Comparison of ENCODE assay signal across 9 cellular contexts in genomic region chr5:64766934-64767333, GRCh38. TPM values are rescaled to one million over a fixed set of nuclear protein-coding genes. Genes with fewer than 3 reads are reported as not detected.
DNase-seq lines count a peak whose midpoint lies in the region; ATAC-seq, FAIRE-seq and TF ChIP-seq lines count a peak whose summit lies in the region.
"Had no signal": no experiment of that assay in that cellular context is flagged by ENCODE, and none has a peak within 500 bp of the region (broad histone marks: within the 10 kb centered on the region; RNA-seq: fewer than 3 reads in every experiment).

No MANE protein-coding gene starts in this region.

- TF ChIP-seq POLR2A in K562 (conservative IDR thresholded peaks at IDR 0.05): no peak

- H3K27ac ChIP-seq in HUES6 (ENCODE audit: low read depth, low read length) (no peak overlapping the region), K562 (ENCODE audit: extremely low read depth, low read depth, low read length) (no peak overlapping the region), muscle layer of duodenum (ENCODE audit: low read length) (no peak overlapping the region)

- FAIRE-seq in K562 (lab: Jason Lieb, UNC): no peak

- POLR2A ChIA-PET in K562 (lab: Yijun Ruan, JAX): interaction anchor here (0.7 to 2.6 kb wide), 5 partner anchors 8 to 113 kb away, joined by 3 to 11 read pairs (median 6); no protein-coding TSS in a partner anchor

- peaks cover 85% of the 10 kb centered on the region for H3K79me2 ChIP-seq in K562 (ENCODE audit: control insufficient read depth, insufficient read depth, low read length)

- no peaks in the 10 kb centered on the region for H3K27me3 ChIP-seq in HUES6 (ENCODE audit: control insufficient read depth, insufficient read depth, low read length)
- no peaks in the 10 kb centered on the region for H3K27me3 ChIP-seq in K562 (ENCODE audit: control insufficient read depth in 2 of 2, insufficient read depth in 2 of 2, low read length in 2 of 2)
- H3K27me3 ChIP-seq in muscle layer of duodenum (ENCODE audit: low read depth, low read length): no peaks in the 10 kb centered on the region

- intact Hi-C loops in K562 (cut with micrococcal nuclease): loop anchor here (5.0 kb wide), 1 partner anchor 85 kb away; no protein-coding TSS in a partner anchor

- peak; percentile 34 to 38 for DNase-seq in AML-193 (lab: John Stamatoyannopoulos, UW)
- DNase-seq in K562 (ENCODE audit: extremely low read depth in 1 of 4, low spot score in 3 of 4): no peak
- no peak for DNase-seq in SW 1271 (lab: John Stamatoyannopoulos, UW)
- DNase-seq: activated CD8-positive, alpha-beta memory T cell treated with anti-CD3 and anti-CD28 coated beads for 24 hours had no signal

- H3K36me3 ChIP-seq in HUES6 (ENCODE audit: control insufficient read depth, insufficient read depth, low read length): peaks cover 35% of the 10 kb centered on the region
- H3K36me3 ChIP-seq in K562 (ENCODE audit: control insufficient read depth, insufficient read depth, low read length): peaks cover 35% of the 10 kb centered on the region
- H3K36me3 ChIP-seq in muscle layer of duodenum (ENCODE audit: control insufficient read depth in 1 of 2, insufficient read depth in 2 of 2, low read length in 2 of 2): peaks cover 0 to 6% of the 10 kb centered on the region in 2 donors

- in situ Hi-C loops in K562 (cut with MboI): no loop called here

- H3K4me1 ChIP-seq in HUES6 (ENCODE audit: control insufficient read depth, insufficient read depth, low read length) (peaks cover 11% of the 10 kb centered on the region), K562 (replicated peaks in 1 of 2; ENCODE audit: control insufficient read depth in 2 of 2, insufficient read depth in 2 of 2, low read length in 2 of 2) (peaks cover 0 to 14% of the 10 kb centered on the region in 2 experiments; a peak in 3 of 5 replicates), muscle layer of duodenum (ENCODE audit: control insufficient read depth in 1 of 2, insufficient read depth in 2 of 2, low read length in 2 of 2) (peaks cover 33 to 38% of the 10 kb centered on the region in 2 donors)

- H2AFZ ChIP-seq in K562 (ENCODE audit: low read depth, low read length): no peak overlapping the region

- BruUV-seq in K562 (replicated peaks; lab: Mats Ljungman, UMichigan): no TSS peak

- 50% methylated on average over 2 of the region's 2 CpGs for WGBS in K562 (ENCODE audit: insufficient coverage, low coverage, missing lambda C conversion rate)

- no peak for TF ChIP-seq RAD21 in K562 (CRISPR knock-in tag; conservative IDR thresholded peaks at IDR 0.05 in 1 of 2, IDR thresholded peaks at IDR 0.05 in 1 of 2)

- no peak for TF ChIP-seq CTCF in K562 (IDR thresholded peaks at IDR 0.05 in 2 of 3, conservative IDR thresholded peaks at IDR 0.05 in 1 of 3; ENCODE audit: insufficient read depth in 2 of 3, low read depth in 1 of 3, low read length in 3 of 3)

- no peaks in the 10 kb centered on the region for H4K20me1 ChIP-seq in K562 (replicated peaks; ENCODE audit: control insufficient read depth, insufficient read depth, low read length)

- no peak for TF ChIP-seq EP300 in K562 (IDR thresholded peaks at IDR 0.05; ENCODE audit: low read length)

- no peaks in the 10 kb centered on the region for H3K9me1 ChIP-seq in K562 (ENCODE audit: control insufficient read depth, insufficient read depth, low read length)

- CTCF ChIA-PET in K562 (lab: Yijun Ruan, JAX; ENCODE audit: low intra/inter-chr PET ratio): no interaction called here

- ATAC-seq in K562: no peak
- no peak for ATAC-seq in GM21515 (IDR thresholded peaks at IDR 0.05; ENCODE audit: unreplicated experiment)
- no peak for ATAC-seq in GM18858 (IDR thresholded peaks at IDR 0.05; ENCODE audit: unreplicated experiment)
- no peak for ATAC-seq in HG02588 (IDR thresholded peaks at IDR 0.05; ENCODE audit: unreplicated experiment)

- H3K9me3 ChIP-seq in HUES6 (ENCODE audit: control insufficient read depth, insufficient read depth, low read depth, low read length) (no peaks in the 10 kb centered on the region), K562 (replicated peaks; ENCODE audit: control insufficient read depth, insufficient read depth, low read depth, low read length) (no peaks in the 10 kb centered on the region), muscle layer of duodenum (ENCODE audit: control insufficient read depth in 1 of 2, low read length in 2 of 2) (no peaks in the 10 kb centered on the region)

- peak overlapping the region; percentile 93 for H3K4me3 ChIP-seq in HUES6 (ENCODE audit: low read depth, low read length)
- H3K4me3 ChIP-seq in K562: peak overlapping the region; percentile 79; the same call in 1 of the 2 replicates
- peak overlapping the region; percentile 98 to 99 for H3K4me3 ChIP-seq in muscle layer of duodenum (ENCODE audit: low read depth in 1 of 2, low read length in 2 of 2)

- H3K9ac ChIP-seq in HUES6 (ENCODE audit: low read length): peak overlapping the region; percentile 94
- H3K9ac ChIP-seq in K562 (ENCODE audit: insufficient read depth in 1 of 2, low read depth in 2 of 2, low read length in 2 of 2): peak overlapping the region in 1 of 2 experiments; percentile 97; a peak in 2 of 4 replicates

- peak overlapping the region; percentile 93 for H3K4me2 ChIP-seq in K562 (ENCODE audit: insufficient read depth, low read length)

TF ChIP-seq in K562, 482 proteins besides CTCF, POLR2A, EP300 and RAD21:
- TF ChIP-seq HOXB6 (CRISPR knock-in tag; IDR thresholded peaks at IDR 0.05; ENCODE audit: borderline replicate concordance) (no peak), DEAF1 (CRISPR knock-in tag; IDR thresholded peaks at IDR 0.05) (no peak), SPI1 (IDR thresholded peaks at IDR 0.05; ENCODE audit: borderline replicate concordance, low read depth, low read length) (peak; percentile 45; the same call in 1 of the 2 replicates), GATAD2B (IDR thresholded peaks at IDR 0.05; ENCODE audit: borderline replicate concordance) (no peak), BDP1 (IDR thresholded peaks at IDR 0.05; ENCODE audit: insufficient read depth, insufficient read length) (no peak)

RNA-seq across cellular contexts. Expression of gene SREK1IP1, which starts 1.6 kb away (rescaled TPM):
- total RNA-seq in K562 (2011; cell fraction: chromatin; rRNA removed; ENCODE audit: low replicate concordance): 2.3 and 5.4 TPM in 2 replicates
- total RNA-seq in K562 (2011; cell fraction: nucleolus; rRNA removed): 2.8 TPM in 2 replicates
- 3.8 and 8.7 TPM in 2 replicates for total RNA-seq in K562 (2011; cell fraction: nucleoplasm; rRNA removed)
- total RNA-seq in K562 (2014; rRNA removed): 6.9 and 8.2 TPM in 2 replicates
- total RNA-seq in K562 (2014; rRNA removed; fragmentation: Illumina TruSeq; extraction: Trizol): 21.7 and 23.7 TPM in 2 replicates
- 19.2 and 21.3 TPM in 2 replicates for total RNA-seq in K562 (2015; rRNA removed; fragmentation: Illumina TruSeq; extraction: Trizol)
- total RNA-seq in K562 (2021): 27.3 and 27.7 TPM in 2 replicates
- polyA plus RNA-seq in K562 (2011; rRNA removed): 6.4 and 9.8 TPM in 2 replicates
- 4.1 and 5.3 TPM in 2 replicates for polyA plus RNA-seq in K562 (2011; cell fraction: cytosol; rRNA removed)
- polyA plus RNA-seq in K562 (2011; cell fraction: nucleus; rRNA removed): 2.1 and 2.8 TPM in 2 replicates
- 8.1 and 21.0 TPM in 2 replicates for polyA plus RNA-seq in K562 (2012)
- 23.0 and 23.9 TPM in 2 replicates for polyA plus RNA-seq in K562 (2014; fragmentation: Illumina TruSeq; extraction: Trizol)
- polyA plus RNA-seq in K562 (2014; fragmentation: Nextera tagmentation; extraction: Ambion mirVana): 10 to 100 TPM; 29.8 to 45.2 TPM
- polyA plus RNA-seq in K562 (2014; rRNA removed): 8.5 and 9.3 TPM in 2 replicates
- polyA minus RNA-seq in K562 (2011; rRNA and poly(A)+ RNA removed): 8.1 and 8.8 TPM in 2 replicates
- 9.5 and 12.1 TPM in 2 replicates for polyA minus RNA-seq in K562 (2011; cell fraction: cytosol; rRNA and poly(A)+ RNA removed)
- polyA minus RNA-seq in K562 (2011; cell fraction: nucleus; rRNA and poly(A)+ RNA removed): 3.6 and 6.4 TPM in 2 replicates

RNA-seq across cellular contexts. Expression of gene CWC27, which starts 1.8 kb away (rescaled TPM):
- total RNA-seq in K562 (2011; cell fraction: chromatin; rRNA removed; ENCODE audit: low replicate concordance): 10.5 and 54.8 TPM in 2 replicates
- 7.0 and 10.1 TPM in 2 replicates for total RNA-seq in K562 (2011; cell fraction: nucleolus; rRNA removed)
- total RNA-seq in K562 (2011; cell fraction: nucleoplasm; rRNA removed): 17.9 and 28.3 TPM in 2 replicates
- total RNA-seq in K562 (2014; rRNA removed) (19.5 and 19.7 TPM in 2 replicates), K562 (2014; rRNA removed; fragmentation: Illumina TruSeq; extraction: Trizol) (40.9 and 47.4 TPM in 2 replicates), K562 (2015; rRNA removed; fragmentation: Illumina TruSeq; extraction: Trizol) (33.2 and 38.0 TPM in 2 replicates), K562 (2021) (25.6 and 28.0 TPM in 2 replicates)
- polyA plus RNA-seq in K562 (2011; rRNA removed) (26.8 and 38.3 TPM in 2 replicates), K562 (2014; fragmentation: Illumina TruSeq; extraction: Trizol) (39.5 and 46.4 TPM in 2 replicates), K562 (2014; fragmentation: Nextera tagmentation; extraction: Ambion mirVana) (10 to 100 TPM; 42.9 to 49.3 TPM), K562 (2014; rRNA removed) (27.9 and 34.1 TPM in 2 replicates)
- 5.6 and 20.5 TPM in 2 replicates for polyA plus RNA-seq in K562 (2011; cell fraction: cytosol; rRNA removed)
- polyA plus RNA-seq in K562 (2011; cell fraction: nucleus; rRNA removed): 5.2 and 9.0 TPM in 2 replicates
- 23.4 and 29.1 TPM in 2 replicates for polyA plus RNA-seq in K562 (2012)
- 71.0 and 76.0 TPM in 2 replicates for polyA minus RNA-seq in K562 (2011; rRNA and poly(A)+ RNA removed)
- polyA minus RNA-seq in K562 (2011; cell fraction: cytosol; rRNA and poly(A)+ RNA removed): 10.1 and 13.3 TPM in 2 replicates
- polyA minus RNA-seq in K562 (2011; cell fraction: nucleus; rRNA and poly(A)+ RNA removed): 27.5 and 43.1 TPM in 2 replicates

Comparison
In these comparisons a context has a peak if more than half of its experiments do, and no peak if none do; other contexts are left out.
1. DNase-seq: peak in AML-193 (2 of 2); none in K562 (0 of 4) and SW 1271 (0 of 2).
2. Peak in every context shown above with its lines, with median percentiles within 50 percentile points of each other: H3K4me3 ChIP-seq.